17 cellular contexts compared by ENCODE assay signal in the genomic region with DNA sequence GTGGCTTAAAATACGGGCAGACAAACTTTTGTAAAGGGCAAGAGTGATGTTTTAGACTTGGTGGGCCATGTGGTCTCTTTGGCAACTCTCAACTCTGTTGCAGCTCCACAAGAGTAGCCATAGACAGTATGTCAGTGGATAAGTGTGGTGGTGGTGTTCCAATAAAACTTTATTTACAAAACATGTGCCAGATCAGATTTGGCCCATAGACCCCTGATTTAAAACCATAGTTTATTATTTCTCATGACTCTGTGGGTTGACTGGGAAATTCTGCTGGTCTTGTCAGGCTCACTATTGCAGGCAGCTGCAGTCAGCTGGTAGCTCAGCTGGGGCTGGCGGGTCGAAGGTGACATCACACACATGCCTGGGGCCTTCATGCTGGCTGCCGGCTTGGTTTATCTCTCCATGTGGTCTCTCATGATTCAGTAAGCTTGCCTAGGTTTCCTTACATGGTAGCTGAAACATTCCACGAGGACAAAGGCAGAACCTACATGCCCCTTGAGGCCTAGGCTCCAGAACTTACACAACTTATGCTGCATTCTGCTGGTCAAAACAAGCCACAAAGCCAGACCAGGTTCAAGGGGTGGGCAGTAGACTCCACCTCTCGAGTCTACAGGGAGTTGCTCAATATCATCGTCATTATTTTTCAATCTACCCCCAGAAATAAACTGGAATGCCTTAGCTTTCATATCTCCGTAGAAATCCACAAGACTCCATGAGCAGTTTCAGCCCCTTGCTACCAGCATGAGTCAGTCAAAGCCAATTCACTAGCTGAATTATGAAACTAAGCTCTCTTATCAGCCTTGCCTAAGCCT.
DNase-seq lines count a peak whose midpoint lies in the region; ATAC-seq, FAIRE-seq and TF ChIP-seq lines count a peak whose summit lies in the region.
"Had no signal": no experiment of that assay in that cellular context is flagged by ENCODE, and none has a peak within 500 bp of the region (broad histone marks: within the 10 kb centered on the region; RNA-seq: fewer than 3 reads in every experiment).

No MANE protein-coding gene starts in this region.

- no peak overlapping the region for H4K5ac ChIP-seq in H1 (ENCODE audit: insufficient read length, low read depth, low read length)

- TF ChIP-seq CTCF in H1 (IDR thresholded peaks at IDR 0.05; ENCODE audit: control extremely low read depth in 1 of 3, insufficient read depth in 1 of 3, low read depth in 1 of 3, low read length in 3 of 3): no peak
- no peak for TF ChIP-seq CTCF in lung (IDR thresholded peaks at IDR 0.05; ENCODE audit: control extremely low read depth, extremely low read depth)
- no peak for TF ChIP-seq CTCF in upper lobe of right lung (IDR thresholded peaks at IDR 0.05)

- H3K27ac ChIP-seq in H1 (ENCODE audit: low read depth, low read length): no peak overlapping the region
- H3K27ac ChIP-seq in lung (ENCODE audit: low read depth in 1 of 2, low read length in 1 of 2): peak overlapping the region in 1 of 2 donors; percentile 80
- H3K27ac ChIP-seq in upper lobe of right lung: peak overlapping the region; percentile 71
- H3K27ac ChIP-seq: gastrocnemius medialis, thyroid gland had no signal

- H2BK120ac ChIP-seq in H1 (replicated peaks; ENCODE audit: low read depth, low read length): no peak overlapping the region

- no peak overlapping the region for H3K4ac ChIP-seq in H1 (replicated peaks; ENCODE audit: insufficient read length, low read depth, low read length)

- no peak for TF ChIP-seq POLR2A in H1 (IDR thresholded peaks at IDR 0.05; ENCODE audit: control extremely low read depth in 1 of 2, low read depth in 2 of 2, low read length in 2 of 2)

- ATAC-seq in Right ventricle myocardium inferior (peak; percentile 98), lung (ENCODE audit: insufficient read depth, low FRiP score) (peak; percentile 21), upper lobe of right lung (peak; percentile 66), GM21529 (IDR thresholded peaks at IDR 0.05; ENCODE audit: unreplicated experiment) (no peak)
- ATAC-seq in activated naive CD8-positive, alpha-beta T cell treated with anti-CD3 and anti-CD28 coated beads, Interleukin-2, amount 50 U/mL, for 24 hours: no peak
- ATAC-seq: gastrocnemius medialis had no signal

- no peaks in the 10 kb centered on the region for H4K20me1 ChIP-seq in H1 (replicated peaks in 1 of 2; ENCODE audit: control insufficient read depth in 1 of 2, insufficient read depth in 2 of 2, low read length in 2 of 2)

- FAIRE-seq in H1 (lab: Jason Lieb, UNC): no peak

- H3K36me3 Mint-ChIP-seq in activated naive CD8-positive, alpha-beta T cell treated with anti-CD3 and anti-CD28 coated beads, Interleukin-2, amount 50 U/mL, for 24 hours (ENCODE audit: low read depth): no peaks in the 10 kb centered on the region
- H3K36me3 Mint-ChIP-seq: memory B cell had no signal

- no peak overlapping the region for H3K18ac ChIP-seq in H1 (ENCODE audit: extremely low read depth, low read length)

- no peak overlapping the region for H3K27ac Mint-ChIP-seq in activated naive CD8-positive, alpha-beta T cell treated with anti-CD3 and anti-CD28 coated beads, Interleukin-2, amount 50 U/mL, for 24 hours
- H3K27ac Mint-ChIP-seq: HFFc6, memory B cell had no signal

- in situ Hi-C loops in G401 (cut with HindIII; ENCODE audit: low sequenced_read_pairs): no loop called here

- no peaks in the 10 kb centered on the region for H3K36me3 ChIP-seq in H1 (ENCODE audit: control insufficient read depth in 2 of 4, insufficient read depth in 4 of 4, low read length in 3 of 4)
- no peaks in the 10 kb centered on the region for H3K36me3 ChIP-seq in lung (ENCODE audit: control insufficient read depth in 2 of 2, insufficient read depth in 2 of 2, low read length in 2 of 2)
- no peaks in the 10 kb centered on the region for H3K36me3 ChIP-seq in upper lobe of right lung
- H3K36me3 ChIP-seq: gastrocnemius medialis, thyroid gland had no signal

- H3K9me3 ChIP-seq in H1 (ENCODE audit: insufficient read depth in 2 of 2, low read depth in 1 of 2, low read length in 1 of 2) (no peaks in the 10 kb centered on the region), lung (ENCODE audit: control insufficient read depth in 2 of 2, insufficient read depth in 1 of 2, low read length in 1 of 2) (peaks cover 0 to 5% of the 10 kb centered on the region in 2 donors), upper lobe of right lung (no peaks in the 10 kb centered on the region)
- H3K9me3 ChIP-seq: gastrocnemius medialis, thyroid gland had no signal

- TF ChIP-seq RAD21 in H1 (IDR thresholded peaks at IDR 0.05 in 1 of 2, conservative IDR thresholded peaks at IDR 0.05 in 1 of 2; ENCODE audit: low read depth in 2 of 2, low read length in 2 of 2): no peak

- WGBS in H1 (ENCODE audit: extremely low coverage in 1 of 2, insufficient coverage in 1 of 2, insufficient read length in 1 of 2, insufficient replicate concordance in 2 of 2, low coverage in 1 of 2, low lambda C conversion rate in 2 of 2, missing lambda C conversion rate in 1 of 2), 2 experiments: 90% methylated on average over 8 of the region's 8 CpGs; no CpG with 5 or more reads in 1 of the 2 experiments
- 61 to 80% methylated on average over 8 of the region's 8 CpGs for WGBS in lung, 2 donors

- H2BK12ac ChIP-seq in H1 (ENCODE audit: low read depth, low read length): no peak overlapping the region

- H3K4me3 ChIP-seq in H1 (ENCODE audit: extremely low read depth in 1 of 4, insufficient read depth in 2 of 4, low read depth in 3 of 4, low read length in 4 of 4) (no peak overlapping the region), lung (no peak overlapping the region), upper lobe of right lung (no peak overlapping the region)
- H3K4me3 ChIP-seq: gastrocnemius medialis, thyroid gland had no signal

- H3K4me1 Mint-ChIP-seq in activated naive CD8-positive, alpha-beta T cell treated with anti-CD3 and anti-CD28 coated beads, Interleukin-2, amount 50 U/mL, for 24 hours: no peaks in the 10 kb centered on the region
- H3K4me1 Mint-ChIP-seq: memory B cell had no signal

- H2AK5ac ChIP-seq in H1 (ENCODE audit: low read depth, low read length): no peak overlapping the region

- H3K27me3 ChIP-seq in H1 (replicated peaks in 1 of 4; ENCODE audit: control insufficient read depth in 3 of 4, extremely low read depth in 1 of 4, insufficient read depth in 3 of 4, low read length in 3 of 4) (no peaks in the 10 kb centered on the region; a peak in 1 of 7 replicates), lung (ENCODE audit: control insufficient read depth, insufficient read depth) (no peaks in the 10 kb centered on the region), upper lobe of right lung (no peaks in the 10 kb centered on the region)
- H3K27me3 ChIP-seq: gastrocnemius medialis, thyroid gland had no signal

- H3K4me1 ChIP-seq in H1 (replicated peaks in 1 of 4; ENCODE audit: control insufficient read depth in 3 of 4, insufficient read depth in 4 of 4, low read length in 3 of 4): no peaks in the 10 kb centered on the region
- H3K4me1 ChIP-seq in lung (ENCODE audit: control insufficient read depth in 2 of 2, insufficient read depth in 2 of 2, low read length in 2 of 2): peaks cover 0 to under 1% of the 10 kb centered on the region in 2 donors
- H3K4me1 ChIP-seq in upper lobe of right lung: no peaks in the 10 kb centered on the region
- H3K4me1 ChIP-seq: gastrocnemius medialis had no signal

- H3K56ac ChIP-seq in H1 (replicated peaks; ENCODE audit: insufficient read length, low read depth, low read length): no peak overlapping the region

- no peak overlapping the region for H3K4me2 ChIP-seq in H1 (ENCODE audit: insufficient read depth in 1 of 2, low read depth in 2 of 2, low read length in 2 of 2)

- H3K14ac ChIP-seq in H1 (ENCODE audit: insufficient read length): no peak overlapping the region

- H3K23me2 ChIP-seq in H1 (ENCODE audit: low read depth, low read length): no peaks in the 10 kb centered on the region

- H3K4me3 Mint-ChIP-seq in activated naive CD8-positive, alpha-beta T cell treated with anti-CD3 and anti-CD28 coated beads, Interleukin-2, amount 50 U/mL, for 24 hours: no peak overlapping the region
- H3K4me3 Mint-ChIP-seq: HFFc6, memory B cell had no signal

- intact Hi-C loops in Right ventricle myocardium inferior (cut with DNase I) (no loop called here), cardiac septum (cut with DNase I) (no loop called here), upper lobe of right lung (cut with DNase I) (no loop called here)

- no peaks in the 10 kb centered on the region for H3K27me3 Mint-ChIP-seq in activated naive CD8-positive, alpha-beta T cell treated with anti-CD3 and anti-CD28 coated beads, Interleukin-2, amount 50 U/mL, for 24 hours
- H3K27me3 Mint-ChIP-seq: memory B cell had no signal

- H2AFZ ChIP-seq in H1 (ENCODE audit: low read length): peak overlapping the region; percentile 71; the same call in 1 of the 2 replicates

- H3K79me1 ChIP-seq in H1 (ENCODE audit: low read depth, low read length): no peaks in the 10 kb centered on the region

- no peak overlapping the region for H2BK5ac ChIP-seq in H1 (ENCODE audit: low read depth, low read length)

- no peak for TF ChIP-seq EP300 in H1 (IDR thresholded peaks at IDR 0.05; ENCODE audit: borderline replicate concordance in 1 of 2, low read depth in 2 of 2, low read length in 2 of 2)

- CTCF ChIA-PET in H1 (lab: Charles Lee; ENCODE audit: partially characterized antibody): interaction anchor here (1.5 kb wide), 1 partner anchor 9 kb away, joined by 4 read pairs; no protein-coding TSS in a partner anchor

- no peak overlapping the region for H3K9ac ChIP-seq in H1 (replicated peaks in 1 of 4; ENCODE audit: extremely low read depth in 1 of 4, low read depth in 3 of 4, low read length in 3 of 4)

- H3K9me3 Mint-ChIP-seq in activated naive CD8-positive, alpha-beta T cell treated with anti-CD3 and anti-CD28 coated beads, Interleukin-2, amount 50 U/mL, for 24 hours: peaks cover 3% of the 10 kb centered on the region

- H2BK15ac ChIP-seq in H1 (ENCODE audit: low read length): no peak overlapping the region

- POLR2A ChIA-PET in H1 (lab: Charles Lee; ENCODE audit: partially characterized antibody): no interaction called here

- no peak overlapping the region for H3K23ac ChIP-seq in H1 (ENCODE audit: insufficient read length)

- H4K91ac ChIP-seq in H1 (replicated peaks; ENCODE audit: insufficient read length, low read length): no peak overlapping the region

- H3K79me2 ChIP-seq in H1 (ENCODE audit: control insufficient read depth in 1 of 2, insufficient read depth in 2 of 2, low read length in 2 of 2): no peaks in the 10 kb centered on the region

- no peak overlapping the region for H4K8ac ChIP-seq in H1 (ENCODE audit: extremely low read depth, insufficient read depth, low read length)

- DNase-seq in Right ventricle myocardium inferior (ENCODE audit: missing footprints): peak; percentile 88
- no peak for DNase-seq in cardiac septum (ENCODE audit: low spot score)
- DNase-seq in H1 (ENCODE audit: low read depth in 1 of 2, low spot score in 2 of 2): no peak
- DNase-seq in lung (ENCODE audit: low spot score): no peak
- no peak for DNase-seq in upper lobe of right lung
- no peak for DNase-seq in activated naive CD8-positive, alpha-beta T cell treated with anti-CD3 and anti-CD28 coated beads, Interleukin-2, amount 50 U/mL, for 24 hours
- DNase-seq in G401 (ENCODE audit: low spot score): no peak
- DNase-seq: activated CD4-positive, alpha-beta T cell treated with anti-CD3 and anti-CD28 coated beads, Interleukin-2, amount 50 U/mL, for 48 hours; activated gamma-delta T cell treated with Interleukin-2 at 50 U/mL for 16 hours; cortex of kidney; DMS 273 treated with DMSO at 0.1 percent for 48 hours; gastrocnemius medialis; HFFc6; Kasumi-1; thyroid gland had no signal

- no peak overlapping the region for H2BK20ac ChIP-seq in H1 (ENCODE audit: low read length)

Comparison
In these comparisons a context has a peak if more than half of its experiments do, and no peak if none do; other contexts are left out.
1. ATAC-seq: peak in Right ventricle myocardium inferior (single experiment), lung (single experiment) and upper lobe of right lung (single experiment); none in activated naive CD8-positive, alpha-beta T cell treated with anti-CD3 and anti-CD28 coated beads, Interleukin-2, amount 50 U/mL, for 24 hours (single experiment) and GM21529 (single experiment).